In the genomic region with DNA sequence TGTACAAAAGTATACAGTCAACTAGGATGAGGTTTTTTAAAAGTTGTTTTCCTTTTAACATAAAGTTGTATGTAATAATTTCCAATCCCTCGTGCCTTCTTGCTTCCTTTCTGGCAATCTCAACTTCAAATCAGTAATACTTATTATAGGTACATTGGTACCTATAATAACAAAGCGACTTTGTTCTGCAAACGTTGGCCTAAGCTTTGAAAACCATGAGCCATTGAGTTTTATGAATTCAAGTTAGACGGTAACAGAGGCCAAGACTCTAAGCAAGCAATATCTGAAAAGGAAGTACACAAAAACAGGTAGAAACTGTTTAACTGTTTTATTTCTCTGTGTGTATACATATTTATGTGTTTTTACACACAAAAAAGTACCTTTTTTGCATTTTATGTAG, we compare ENCODE assay signal across 25 cellular contexts.
"Had no signal": no experiment of that assay in that cellular context is flagged by ENCODE, and none has a peak within 500 bp of the region (broad histone marks: within the 10 kb centered on the region; RNA-seq: fewer than 3 reads in every experiment).

No MANE protein-coding gene starts in this region.

- H3K4me3 ChIP-seq: hepatocyte, left lung, lung, neural progenitor cell, uterus had no signal

- H3K27me3 Mint-ChIP-seq: activated CD4-positive, alpha-beta memory T cell treated with anti-CD3 and anti-CD28 coated beads, Interleukin-2, amount 10 ng/mL, durations not matched to agents 7 days and 5 days; activated CD4-positive, alpha-beta T cell treated with anti-CD3 and anti-CD28 coated beads, Interleukin-2, amount 10 ng/mL, durations not matched to agents 24 days and 14 days; activated CD8-positive, alpha-beta memory T cell treated with anti-CD3 and anti-CD28 coated beads, Interleukin-2, amount 10 ng/mL, durations not matched to agents 7 days and 5 days; brain; naive thymus-derived CD8-positive, alpha-beta T cell had no signal

- H3K27ac ChIP-seq: hepatocyte, left lung, neural progenitor cell, uterus had no signal

- H3K4me3 Mint-ChIP-seq: activated CD4-positive, alpha-beta memory T cell treated with anti-CD3 and anti-CD28 coated beads, Interleukin-2, amount 10 ng/mL, durations not matched to agents 7 days and 5 days; activated CD4-positive, alpha-beta T cell treated with anti-CD3 and anti-CD28 coated beads, Interleukin-2, amount 10 ng/mL, durations not matched to agents 24 days and 14 days; activated CD8-positive, alpha-beta memory T cell treated with anti-CD3 and anti-CD28 coated beads, Interleukin-2, amount 10 ng/mL, durations not matched to agents 7 days and 5 days; brain; immature natural killer cell; naive thymus-derived CD8-positive, alpha-beta T cell; neural progenitor cell; stimulated activated effector memory CD8-positive, alpha-beta T cell treated with anti-CD3 and anti-CD28 coated beads, Interleukin-12 subunit alpha, Interleukin-12 subunit beta, amount 100 ng/mL, for 72 hours had no signal

- H3K9me3 ChIP-seq: left lung, uterus had no signal

- H3K9ac ChIP-seq: neural progenitor cell had no signal

- H3K27ac Mint-ChIP-seq: activated CD4-positive, alpha-beta memory T cell treated with anti-CD3 and anti-CD28 coated beads, Interleukin-2, amount 10 ng/mL, durations not matched to agents 7 days and 5 days; activated CD4-positive, alpha-beta T cell treated with anti-CD3 and anti-CD28 coated beads, Interleukin-2, amount 10 ng/mL, durations not matched to agents 24 days and 14 days; activated CD8-positive, alpha-beta memory T cell treated with anti-CD3 and anti-CD28 coated beads, Interleukin-2, amount 10 ng/mL, durations not matched to agents 7 days and 5 days; brain; immature natural killer cell; neural progenitor cell; stimulated activated effector memory CD8-positive, alpha-beta T cell treated with anti-CD3 and anti-CD28 coated beads, Interleukin-12 subunit alpha, Interleukin-12 subunit beta, amount 100 ng/mL, for 72 hours had no signal

- FAIRE-seq: endothelial cell of umbilical vein, frontal cortex, small intestine had no signal

- DNase-seq: activated CD4-positive, alpha-beta memory T cell treated with anti-CD3 and anti-CD28 coated beads, Interleukin-2, amount 10 ng/mL, durations not matched to agents 7 days and 5 days; activated CD4-positive, alpha-beta T cell treated with anti-CD3 and anti-CD28 coated beads, Interleukin-2, amount 10 ng/mL, durations not matched to agents 24 days and 14 days; activated CD8-positive, alpha-beta memory T cell treated with anti-CD3 and anti-CD28 coated beads, Interleukin-2, amount 10 ng/mL, durations not matched to agents 7 days and 5 days; activated T-cell treated with anti-CD3 and anti-CD28 coated beads for 4 hours; aorta; dermis blood vessel endothelial cell; effector memory CD4-positive, alpha-beta T cell; glutamatergic neuron; immature natural killer cell; left lung; naive thymus-derived CD8-positive, alpha-beta T cell; small intestine; stimulated activated CD4-positive, alpha-beta T cell treated with anti-CD3 and anti-CD28 coated beads, Interleukin-2, amount 100 ng/mL, for 24 hours; trophoblast cell; uterus had no signal

- H3K4me1 ChIP-seq: uterus had no signal

- H3K27me3 ChIP-seq: hepatocyte, left lung, neural progenitor cell, uterus had no signal

- H3K36me3 ChIP-seq: left lung, neural progenitor cell, uterus had no signal

- H3K9me3 Mint-ChIP-seq: brain; immature natural killer cell; stimulated activated effector memory CD8-positive, alpha-beta T cell treated with anti-CD3 and anti-CD28 coated beads, Interleukin-12 subunit alpha, Interleukin-12 subunit beta, amount 100 ng/mL, for 72 hours had no signal

- H2AFZ ChIP-seq: hepatocyte, neural progenitor cell had no signal

- H3K4me2 ChIP-seq: hepatocyte, neural progenitor cell had no signal

- ATAC-seq: activated CD4-positive, CD25-positive, alpha-beta regulatory T cell treated with anti-CD3 and anti-CD28 coated beads, Interleukin-2, amount 50 U/mL, for 24 hours; activated CD8-positive, alpha-beta memory T cell treated with anti-CD3 and anti-CD28 coated beads, Interleukin-2, amount 10 ng/mL, durations not matched to agents 7 days and 5 days; esophagus mucosa; left lung; naive thymus-derived CD8-positive, alpha-beta T cell; sciatic nerve; stimulated activated effector memory CD8-positive, alpha-beta T cell treated with anti-CD3 and anti-CD28 coated beads, Interleukin-12 subunit alpha, Interleukin-12 subunit beta, amount 100 ng/mL, for 72 hours had no signal
